11 cellular contexts compared by ENCODE assay signal in the genomic region with DNA sequence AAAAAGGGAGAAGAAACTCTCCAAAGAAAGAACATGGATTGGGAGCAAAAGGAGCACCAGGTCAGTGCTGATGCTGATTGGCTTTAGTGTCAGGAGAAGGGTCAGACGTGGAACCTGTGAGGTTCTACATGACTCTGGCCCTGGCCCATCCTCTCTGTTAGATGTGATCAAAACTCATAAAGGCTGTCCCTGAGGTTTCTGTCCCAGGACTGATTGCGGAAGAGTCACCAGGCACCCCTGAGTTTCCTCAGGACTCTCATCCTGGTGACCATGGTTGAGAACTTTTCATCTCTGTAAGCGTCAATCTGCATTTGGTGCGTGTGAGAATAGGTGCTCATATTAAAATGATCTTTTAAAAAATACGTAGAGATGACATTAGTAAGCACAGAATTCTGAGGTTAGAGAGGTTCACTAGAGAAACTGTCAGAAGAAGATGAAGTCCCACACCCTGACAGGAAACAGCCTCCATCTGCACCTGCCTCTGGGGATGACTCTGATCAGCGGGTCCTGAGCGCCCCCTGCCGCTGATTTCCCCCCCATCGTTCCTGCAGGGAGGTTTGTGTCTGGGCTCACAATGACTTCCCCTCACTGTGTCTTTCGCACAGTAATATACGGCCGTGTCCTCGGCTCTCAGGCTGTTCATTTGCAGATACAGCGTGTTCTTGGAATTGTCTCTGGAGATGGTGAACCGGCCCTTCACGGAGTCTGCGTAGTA.
DNase-seq lines count a peak whose midpoint lies in the region; ATAC-seq, FAIRE-seq and TF ChIP-seq lines count a peak whose summit lies in the region.
"Had no signal": no experiment of that assay in that cellular context is flagged by ENCODE, and none has a peak within 500 bp of the region (broad histone marks: within the 10 kb centered on the region; RNA-seq: fewer than 3 reads in every experiment).

No MANE protein-coding gene starts in this region.

- TF ChIP-seq EP300 in A549 (IDR thresholded peaks at IDR 0.05): no peak

- CTCF ChIA-PET in A549 (lab: Yijun Ruan, JAX): interaction anchor here (1.2 kb wide), 1 partner anchor 11 kb away, joined by 3 read pairs; no protein-coding TSS in a partner anchor

- peaks cover 3% of the 10 kb centered on the region for H3K4me1 Mint-ChIP-seq in memory B cell

- POLR2A ChIA-PET in A549 (lab: Yijun Ruan, JAX): no interaction called here

- H3K4me2 ChIP-seq in A549: no peak overlapping the region

- H3K36me3 ChIP-seq in breast epithelium: no peaks in the 10 kb centered on the region
- H3K36me3 ChIP-seq: heart right ventricle, SJCRH30 had no signal

- H3K9me3 ChIP-seq in A549: no peaks in the 10 kb centered on the region
- H3K9me3 ChIP-seq in breast epithelium: no peaks in the 10 kb centered on the region
- H3K9me3 ChIP-seq: heart right ventricle, SJCRH30 had no signal

- WGBS in A549 (ENCODE audit: missing lambda C conversion rate): 29% methylated on average over 17 of the region's 17 CpGs

- peak in 1 of 2 experiments; percentile 29; a peak in 2 of 5 replicates for TF ChIP-seq RAD21 in A549 (conservative IDR thresholded peaks at IDR 0.05 in 1 of 2, IDR thresholded peaks at IDR 0.05 in 1 of 2)

- H3K27me3 ChIP-seq in breast epithelium: peaks cover 0 to 36% of the 10 kb centered on the region in 2 donors

- TF ChIP-seq POLR2A in A549 (IDR thresholded peaks at IDR 0.05; ENCODE audit: low read length) (no peak), breast epithelium (IDR thresholded peaks at IDR 0.05) (no peak)

- no peaks in the 10 kb centered on the region for H3K9me3 Mint-ChIP-seq in memory B cell

- 0 out of 3 replicates have a peak, but pooled peaks have one; percentile 10 for TF ChIP-seq CTCF in A549 (IDR thresholded peaks at IDR 0.05)
- no peak for TF ChIP-seq CTCF in breast epithelium (IDR thresholded peaks at IDR 0.05)

- no peak for FAIRE-seq in A549 (lab: Jason Lieb, UNC)
- FAIRE-seq: G401.6 had no signal

- no peak overlapping the region for H3K27ac ChIP-seq in A549
- no peak overlapping the region for H3K27ac ChIP-seq in breast epithelium
- H3K27ac ChIP-seq: heart right ventricle, SJCRH30 had no signal

- peaks cover 5% of the 10 kb centered on the region for H3K27me3 Mint-ChIP-seq in memory B cell

- no peak overlapping the region for H3K27ac Mint-ChIP-seq in memory B cell

- ATAC-seq in A549 (peak; percentile 35 to 47; a peak in 3 of 6 replicates), memory B cell (ENCODE audit: low read depth) (peak; percentile 83), GM18870 (IDR thresholded peaks at IDR 0.05; ENCODE audit: unreplicated experiment) (no peak)

- no peaks in the 10 kb centered on the region for H3K36me3 Mint-ChIP-seq in memory B cell

- DNase-seq in A549 (ENCODE audit: low read depth in 1 of 2, low spot score in 1 of 2) (peak in 1 of 2 experiments; percentile 12), KG1 (lab: John Stamatoyannopoulos, UW) (peak; percentile 61), memory B cell (ENCODE audit: low spot score in 2 of 2) (peak; percentile 72 to 73), RPMI8226 (no peak), breast epithelium (ENCODE audit: low spot score in 2 of 2) (no peak), medulla oblongata (ENCODE audit: extremely low spot score) (no peak)
- DNase-seq in activated CD4-positive, alpha-beta T cell treated with anti-CD3 and anti-CD28 coated beads, Interleukin-2, amount 50 U/mL, for 1 hour: peak; percentile 75
- DNase-seq: heart right ventricle had no signal

- no peak overlapping the region for H3K4me3 ChIP-seq in A549
- H3K4me3 ChIP-seq in breast epithelium: no peak overlapping the region
- H3K4me3 ChIP-seq: heart right ventricle, SJCRH30 had no signal

- H3K4me1 ChIP-seq in A549: no peaks in the 10 kb centered on the region
- H3K4me1 ChIP-seq in breast epithelium: no peaks in the 10 kb centered on the region
- H3K4me1 ChIP-seq: heart right ventricle, SJCRH30 had no signal

- peak overlapping the region; percentile 79 for H3K4me3 Mint-ChIP-seq in memory B cell

- intact Hi-C loops in breast epithelium (cut with DNase I; ENCODE audit: low total_unique reads): no loop called here

TF ChIP-seq in A549, 52 proteins besides CTCF, POLR2A, EP300 and RAD21:
- TF ChIP-seq, protein P1, sequence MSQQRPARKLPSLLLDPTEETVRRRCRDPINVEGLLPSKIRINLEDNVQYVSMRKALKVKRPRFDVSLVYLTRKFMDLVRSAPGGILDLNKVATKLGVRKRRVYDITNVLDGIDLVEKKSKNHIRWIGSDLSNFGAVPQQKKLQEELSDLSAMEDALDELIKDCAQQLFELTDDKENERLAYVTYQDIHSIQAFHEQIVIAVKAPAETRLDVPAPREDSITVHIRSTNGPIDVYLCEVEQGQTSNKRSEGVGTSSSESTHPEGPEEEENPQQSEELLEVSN (IDR thresholded peaks at IDR 0.05; ENCODE audit: borderline replicate concordance, low read depth): no peak
- TF ChIP-seq NFE2L2 (conservative IDR thresholded peaks at IDR 0.05; ENCODE audit: low read length) (no peak), RNF2 (IDR thresholded peaks at IDR 0.05; ENCODE audit: borderline replicate concordance, low read depth) (no peak), GATA3 (IDR thresholded peaks at IDR 0.05; ENCODE audit: borderline replicate concordance) (no peak), FOXS1 (CRISPR knock-in tag; IDR thresholded peaks at IDR 0.05) (no peak), PHF8 (IDR thresholded peaks at IDR 0.05; ENCODE audit: borderline replicate concordance, low read depth) (no peak), CBX8 (IDR thresholded peaks at IDR 0.05) (no peak), NR3C1 (IDR thresholded peaks at IDR 0.05) (no peak), MAZ (IDR thresholded peaks at IDR 0.05; ENCODE audit: borderline replicate concordance, low read depth, low read length) (no peak), MAX (IDR thresholded peaks at IDR 0.05) (no peak), REST (IDR thresholded peaks at IDR 0.05) (no peak), CBX2 (IDR thresholded peaks at IDR 0.05; ENCODE audit: borderline replicate concordance, low read depth) (no peak), FOSL2 (IDR thresholded peaks at IDR 0.05) (no peak), FOSL2 (CRISPR knock-in tag; IDR thresholded peaks at IDR 0.05) (no peak), ZFP36 (IDR thresholded peaks at IDR 0.05; ENCODE audit: borderline replicate concordance, partially characterized antibody) (no peak)

Comparison
In these comparisons a context has a peak if more than half of its experiments do, and no peak if none do; other contexts are left out.
1. DNase-seq: peak in KG1 (single experiment), activated CD4-positive, alpha-beta T cell treated with anti-CD3 and anti-CD28 coated beads, Interleukin-2, amount 50 U/mL, for 1 hour (single experiment) and memory B cell (2 of 2); none in RPMI8226 (single experiment), breast epithelium (0 of 2) and medulla oblongata (single experiment).